1 cellular context compared by ENCODE assay signal in the genomic region with DNA sequence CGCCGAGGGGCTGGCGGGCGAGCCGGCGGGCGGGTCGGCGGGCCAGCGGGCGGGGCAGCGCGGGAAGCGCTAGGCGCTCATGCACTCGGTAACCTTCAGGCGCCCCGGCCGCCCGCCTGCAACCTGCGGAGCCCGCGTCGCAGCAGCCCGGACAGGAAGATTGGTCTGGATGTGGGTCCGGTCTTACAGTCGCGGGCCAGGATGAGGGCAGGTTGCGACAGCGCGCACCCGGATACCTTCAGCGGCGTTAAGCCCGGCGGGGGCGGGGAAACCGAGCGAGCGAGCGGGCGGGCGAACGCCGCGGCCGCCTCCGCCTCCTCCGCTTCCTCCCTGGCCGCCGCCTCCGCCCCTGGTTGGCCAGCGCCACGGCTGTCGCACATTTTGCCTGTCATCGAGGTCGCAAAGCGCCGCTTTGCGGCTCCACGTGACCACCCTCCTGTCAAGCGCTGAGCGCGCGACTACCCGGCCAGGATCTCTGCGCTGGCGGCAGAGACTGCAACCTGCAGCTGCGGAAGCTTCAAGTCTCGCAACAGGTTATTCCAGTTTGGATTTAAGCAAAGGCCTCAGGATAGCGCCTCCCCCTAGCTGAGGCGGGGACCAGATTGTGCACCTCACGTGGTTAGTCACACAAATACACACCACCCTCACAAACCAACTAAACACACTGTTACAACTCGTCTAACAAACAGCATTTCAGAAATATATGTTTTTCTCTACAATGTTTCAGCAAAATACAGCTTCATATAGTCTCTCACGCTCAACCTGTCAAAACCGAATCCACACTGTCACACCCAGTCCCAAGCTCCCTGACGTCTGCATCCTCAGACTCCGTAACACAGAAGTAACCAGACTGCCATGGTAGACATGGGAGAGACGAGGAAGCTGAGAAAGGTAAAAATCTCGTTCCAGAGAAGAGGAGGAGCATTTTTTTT.
TF ChIP-seq lines count a peak whose summit lies in the region.

TSS of gene FAF1 (minus strand) at position 355 of the 932 bp plus-strand sequence. CDS start 456 bp downstream, outside the sequence.

TF ChIP-seq in K562, 482 proteins besides CTCF, POLR2A, EP300 and RAD21 (continued from another document):
- TF ChIP-seq SIN3B (IDR thresholded peaks at IDR 0.05; ENCODE audit: low read depth) (peak; percentile 93), ELF4 (CRISPR knock-in tag; IDR thresholded peaks at IDR 0.05) (no peak), ZNF77 (CRISPR knock-in tag; IDR thresholded peaks at IDR 0.05) (no peak), CBFB (CRISPR knock-in tag; IDR thresholded peaks at IDR 0.05) (no peak), ZNF609 (CRISPR knock-in tag; IDR thresholded peaks at IDR 0.05; ENCODE audit: borderline replicate concordance) (no peak), ZNF668 (CRISPR knock-in tag; IDR thresholded peaks at IDR 0.05) (no peak), CREB5 (CRISPR knock-in tag; IDR thresholded peaks at IDR 0.05) (no peak), SETDB1 (IDR thresholded peaks at IDR 0.05; ENCODE audit: low read length) (peak; percentile 93), RBBP5 (IDR thresholded peaks at IDR 0.05; ENCODE audit: borderline replicate concordance, insufficient read depth, low read length, poor library complexity, severe bottlenecking) (peak; percentile 99), RBM34 (IDR thresholded peaks at IDR 0.05; ENCODE audit: borderline replicate concordance, insufficient read depth, low read length) (0 out of 2 replicates have a peak, but pooled peaks have one; percentile 61), ARHGAP35 (IDR thresholded peaks at IDR 0.05; ENCODE audit: partially characterized antibody) (no peak), CREBBP (IDR thresholded peaks at IDR 0.05; ENCODE audit: low read depth, low read length) (no peak), E2F3 (CRISPR knock-in tag; IDR thresholded peaks at IDR 0.05) (peak; percentile 78; the same call in 1 of the 2 replicates), ELF1 (tag; IDR thresholded peaks at IDR 0.05) (peak; percentile 80), HDGF (IDR thresholded peaks at IDR 0.05) (no peak), ETS2 (tag; IDR thresholded peaks at IDR 0.05; ENCODE audit: borderline replicate concordance, poor library complexity, severe bottlenecking) (no peak), ZNF75A (CRISPR knock-in tag; IDR thresholded peaks at IDR 0.05) (peak; percentile 8; the same call in 1 of the 2 replicates), ZNF41 (CRISPR knock-in tag; conservative IDR thresholded peaks at IDR 0.05) (0 out of 2 replicates have a peak, but pooled peaks have one; percentile 20), CCAR2 (IDR thresholded peaks at IDR 0.05; ENCODE audit: low read depth, low read length) (0 out of 2 replicates have a peak, but pooled peaks have one; percentile 49)
- TF ChIP-seq, protein P1, sequence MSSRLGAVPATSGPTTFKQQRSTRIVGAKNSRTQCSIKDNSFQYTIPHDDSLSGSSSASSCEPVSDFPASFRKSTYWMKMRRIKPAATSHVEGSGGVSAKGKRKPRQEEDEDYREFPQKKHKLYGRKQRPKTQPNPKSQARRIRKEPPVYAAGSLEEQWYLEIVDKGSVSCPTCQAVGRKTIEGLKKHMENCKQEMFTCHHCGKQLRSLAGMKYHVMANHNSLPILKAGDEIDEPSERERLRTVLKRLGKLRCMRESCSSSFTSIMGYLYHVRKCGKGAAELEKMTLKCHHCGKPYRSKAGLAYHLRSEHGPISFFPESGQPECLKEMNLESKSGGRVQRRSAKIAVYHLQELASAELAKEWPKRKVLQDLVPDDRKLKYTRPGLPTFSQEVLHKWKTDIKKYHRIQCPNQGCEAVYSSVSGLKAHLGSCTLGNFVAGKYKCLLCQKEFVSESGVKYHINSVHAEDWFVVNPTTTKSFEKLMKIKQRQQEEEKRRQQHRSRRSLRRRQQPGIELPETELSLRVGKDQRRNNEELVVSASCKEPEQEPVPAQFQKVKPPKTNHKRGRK (tag; IDR thresholded peaks at IDR 0.05): peak; percentile 52; the same call in 1 of the 2 replicates
- TF ChIP-seq, protein P2, sequence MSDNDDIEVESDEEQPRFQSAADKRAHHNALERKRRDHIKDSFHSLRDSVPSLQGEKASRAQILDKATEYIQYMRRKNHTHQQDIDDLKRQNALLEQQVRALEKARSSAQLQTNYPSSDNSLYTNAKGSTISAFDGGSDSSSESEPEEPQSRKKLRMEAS (CRISPR knock-in tag; IDR thresholded peaks at IDR 0.05): peak; percentile 98
